In genomic region chr1:45485949-45486348, GRCh38 we compare ENCODE assay signal across 14 cellular contexts. TPM values are rescaled to one million over a fixed set of nuclear protein-coding genes. Genes with fewer than 3 reads are reported as not detected.
DNase-seq lines count a peak whose midpoint lies in the region; ATAC-seq and TF ChIP-seq lines count a peak whose summit lies in the region.
"Had no signal": no experiment of that assay in that cellular context is flagged by ENCODE, and none has a peak within 500 bp of the region (broad histone marks: within the 10 kb centered on the region; RNA-seq: fewer than 3 reads in every experiment).

No MANE protein-coding gene starts in this region.

- intact Hi-C loops in dorsolateral prefrontal cortex (cut with DNase I) = no loop called here

- peak overlapping the region in 57 of 59 donors; percentile 5 to 93 (median 79) for H3K27ac ChIP-seq in dorsolateral prefrontal cortex
- H3K27ac ChIP-seq: C4-2B had no signal

- DNase-seq in dorsolateral prefrontal cortex (no peak), medulla oblongata (ENCODE audit: extremely low spot score) (peak; percentile 60), superior temporal gyrus (ENCODE audit: extremely low spot score) (peak; percentile 83), omental fat pad (ENCODE audit: low spot score) (no peak), HT-29 (ENCODE audit: low spot score) (no peak)
- DNase-seq: ACHN; CD4-positive, alpha-beta memory T cell; DMS79 treated with DMSO at 0.1 percent for 48 hours; GF-D8; H9 had no signal

- no peaks in the 10 kb centered on the region for H3K27me3 ChIP-seq in dorsolateral prefrontal cortex

- ATAC-seq in omental fat pad (ENCODE audit: low FRiP score) (no peak), GM21390 (IDR thresholded peaks at IDR 0.05; ENCODE audit: unreplicated experiment) (no peak)
- ATAC-seq: GM12878, HepG2 had no signal

- TF ChIP-seq CTCF in dorsolateral prefrontal cortex (IDR thresholded peaks at IDR 0.05 in 54 of 56, conservative IDR thresholded peaks at IDR 0.05 in 2 of 56; ENCODE audit: low read depth in 1 of 56, partially characterized antibody in 56 of 56) (peak in 1 of 56 donors; percentile 25), omental fat pad (IDR thresholded peaks at IDR 0.05) (no peak)

- peak overlapping the region in 5 of 59 donors; percentile 2 to 27 (median 19) for H3K4me3 ChIP-seq in dorsolateral prefrontal cortex
- H3K4me3 ChIP-seq: GM12878 had no signal

RNA-seq across cellular contexts. Expression of gene TESK2, which starts 5.0 kb away (rescaled TPM):
- total RNA-seq in dorsolateral prefrontal cortex = 10 to 100 TPM in 73 of 120 experiments, 1 to 10 TPM in 47; 4.1 to 32.6 (median 11.2) TPM
- 1 to 10 TPM; 1.4 to 4.3 (median 3.7) TPM for total RNA-seq in omental fat pad
- 2.0 and 2.9 TPM in 2 replicates for total RNA-seq in HT-29 (2014; rRNA removed; shearing (Covaris generic))

RNA-seq across cellular contexts. Expression of gene CCDC163, which starts 13.9 kb away (rescaled TPM):
- total RNA-seq in dorsolateral prefrontal cortex (10 to 100 TPM in 20 of 120 experiments, 1 to 10 TPM in 100; 2.0 to 15.0 (median 6.0) TPM), omental fat pad (1 to 10 TPM in 1 of 4 donors, under 1 TPM in 3; 0.44 to 1.3 (median 0.67) TPM)
- total RNA-seq in HT-29 (2014; rRNA removed; shearing (Covaris generic)) = 0.71 and 1.5 TPM in 2 replicates

RNA-seq across cellular contexts. Expression of gene MMACHC, which starts 14.2 kb away (rescaled TPM):
- 10 to 100 TPM in 66 of 120 experiments, 1 to 10 TPM in 54; 6.1 to 20.4 (median 10.3) TPM for total RNA-seq in dorsolateral prefrontal cortex
- total RNA-seq in omental fat pad = 1 to 10 TPM; 1.8 to 4.4 (median 3.2) TPM
- total RNA-seq in HT-29 (2014; rRNA removed; shearing (Covaris generic)) = 6.8 and 6.9 TPM in 2 replicates

RNA-seq across cellular contexts. Expression of gene PRDX1, which starts 35.7 kb away (rescaled TPM):
- 100 to 1,000 TPM; 252 to 454 (median 339) TPM for total RNA-seq in dorsolateral prefrontal cortex
- 100 to 1,000 TPM; 194 to 363 (median 269) TPM for total RNA-seq in omental fat pad
- total RNA-seq in HT-29 (2014; rRNA removed; shearing (Covaris generic)) = 630 and 644 TPM in 2 replicates

Comparison
In these comparisons a context has a peak if more than half of its experiments do, and no peak if none do; other contexts are left out.
1. DNase-seq: peak in medulla oblongata (single experiment) and superior temporal gyrus (single experiment); none in dorsolateral prefrontal cortex (0 of 10), omental fat pad (single experiment) and HT-29 (single experiment).